15 cellular contexts compared by ENCODE assay signal in the genomic region with DNA sequence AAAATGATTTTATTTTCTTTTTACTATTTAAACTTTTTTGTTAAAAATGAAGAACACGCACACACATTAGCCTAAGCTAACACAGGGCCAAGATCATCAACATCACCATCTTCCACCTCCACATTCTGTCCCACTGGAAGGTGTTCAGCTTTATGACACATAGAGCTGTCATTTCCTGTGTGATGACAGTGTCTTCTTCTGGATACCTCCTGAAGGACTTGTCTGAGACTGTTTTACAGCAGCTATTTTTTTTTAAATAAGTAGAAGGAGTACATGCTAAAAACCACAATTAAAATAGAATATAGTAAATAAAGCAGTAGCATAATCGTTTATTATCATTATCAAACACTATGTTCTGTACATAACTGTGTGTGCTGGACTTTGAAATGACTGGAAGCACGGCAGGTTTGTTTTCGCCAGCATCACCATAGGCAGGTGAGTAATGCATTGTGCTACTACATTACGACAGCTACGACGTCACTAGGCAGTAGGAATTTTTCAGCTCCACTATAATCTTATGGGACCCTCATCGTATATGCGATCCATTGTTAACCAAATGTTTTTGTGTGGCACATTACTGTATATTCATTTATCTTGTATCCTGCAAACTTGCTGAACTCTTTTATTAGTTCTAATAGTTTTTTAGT.
DNase-seq lines count a peak whose midpoint lies in the region; ATAC-seq and TF ChIP-seq lines count a peak whose summit lies in the region.
"Had no signal": no experiment of that assay in that cellular context is flagged by ENCODE, and none has a peak within 500 bp of the region (broad histone marks: within the 10 kb centered on the region; RNA-seq: fewer than 3 reads in every experiment).

No MANE protein-coding gene starts in this region.

- POLR2A ChIA-PET in CD8-positive, alpha-beta memory T cell (lab: Charles Lee), result no interaction called here

- CTCF ChIA-PET in activated naive CD4-positive, alpha-beta T cell treated with anti-CD3 and anti-CD28 coated beads, Interleukin-2, amount 10 ng/mL, durations not matched to agents 7 days and 5 days (lab: Charles Lee), result no interaction called here
- CTCF ChIA-PET in CD8-positive, alpha-beta memory T cell (lab: Charles Lee), result interaction anchor here (1.4 kb wide), 1 partner anchor 150 kb away, joined by 4 read pairs; no protein-coding TSS in a partner anchor

- H3K4me1 ChIP-seq in fibroblast of lung (ENCODE audit: control insufficient read depth, extremely low read depth, insufficient read depth, low read length), result peaks cover 7% of the 10 kb centered on the region
- H3K4me1 ChIP-seq in neural progenitor cell, result peaks cover 18% of the 10 kb centered on the region
- no peaks in the 10 kb centered on the region for H3K4me1 ChIP-seq in CD8-positive, alpha-beta memory T cell (ENCODE audit: insufficient read depth, low read length)
- H3K4me1 ChIP-seq: HAP-1 had no signal

- H3K36me3 ChIP-seq in fibroblast of lung (ENCODE audit: control insufficient read depth, insufficient read depth, low read length) (no peaks in the 10 kb centered on the region), neural progenitor cell (no peaks in the 10 kb centered on the region)
- no peaks in the 10 kb centered on the region for H3K36me3 ChIP-seq in CD8-positive, alpha-beta memory T cell (ENCODE audit: insufficient read depth, low read length)
- H3K36me3 ChIP-seq: gastrocnemius medialis, HAP-1, spleen had no signal

- H3K9ac ChIP-seq in fibroblast of lung (ENCODE audit: insufficient read depth, low read length), result no peak overlapping the region
- H3K9ac ChIP-seq in neural progenitor cell, result no peak overlapping the region

- H3F3A ChIP-seq in neural progenitor cell (ENCODE audit: low read depth), result peaks cover 30% of the 10 kb centered on the region

- H3K4me1 Mint-ChIP-seq in activated naive CD4-positive, alpha-beta T cell treated with anti-CD3 and anti-CD28 coated beads, Interleukin-2, amount 10 ng/mL, durations not matched to agents 7 days and 5 days, result no peaks in the 10 kb centered on the region
- peaks cover 12% of the 10 kb centered on the region for H3K4me1 Mint-ChIP-seq in stimulated activated naive CD8-positive, alpha-beta T cell treated with anti-CD3 and anti-CD28 coated beads, Interleukin-15, amount 100 ng/mL, for 72 hours
- peaks cover 24% of the 10 kb centered on the region for H3K4me1 Mint-ChIP-seq in neural progenitor cell
- H3K4me1 Mint-ChIP-seq in CD8-positive, alpha-beta memory T cell, result no peaks in the 10 kb centered on the region

- H3K79me2 ChIP-seq in fibroblast of lung (ENCODE audit: control insufficient read depth, insufficient read depth, low read length) (no peaks in the 10 kb centered on the region), neural progenitor cell (ENCODE audit: low read depth) (no peaks in the 10 kb centered on the region)

- DNase-seq in activated naive CD4-positive, alpha-beta T cell treated with anti-CD3 and anti-CD28 coated beads, Interleukin-2, amount 50 U/mL, for 72 hours (ENCODE audit: low spot score in 2 of 2), result no peak
- DNase-seq in activated naive CD4-positive, alpha-beta T cell treated with anti-CD3 and anti-CD28 coated beads, Interleukin-2, amount 10 ng/mL, durations not matched to agents 7 days and 5 days, result no peak
- peak; percentile 65 for DNase-seq in RPMI7951 (ENCODE audit: low read depth)
- DNase-seq in fibroblast of lung (ENCODE audit: low read depth in 2 of 2), result peak; percentile 28 to 58
- DNase-seq in stimulated activated naive CD8-positive, alpha-beta T cell treated with anti-CD3 and anti-CD28 coated beads, Interleukin-15, amount 100 ng/mL, for 72 hours, result no peak
- DNase-seq in neural progenitor cell (ENCODE audit: low spot score), result no peak
- DNase-seq in CD8-positive, alpha-beta memory T cell, result no peak
- DNase-seq: activated CD4-positive, CD25-positive, alpha-beta regulatory T cell treated with anti-CD3 and anti-CD28 coated beads, Interleukin-2, amount 50 U/mL, for 72 hours; gastrocnemius medialis; NCI-H1092; occipital lobe; spleen; testis had no signal

- peak overlapping the region; percentile 36 for H2AFZ ChIP-seq in fibroblast of lung (ENCODE audit: low read length)
- H2AFZ ChIP-seq in neural progenitor cell (replicated peaks), result no peak overlapping the region

- H3K4me3 ChIP-seq in fibroblast of lung (replicated peaks in 1 of 4; ENCODE audit: control extremely low read depth in 1 of 4, insufficient read depth in 1 of 4, low read depth in 3 of 4, low read length in 4 of 4), result no peak overlapping the region
- H3K4me3 ChIP-seq in neural progenitor cell, result no peak overlapping the region
- H3K4me3 ChIP-seq in CD8-positive, alpha-beta memory T cell (ENCODE audit: low read length), result no peak overlapping the region
- H3K4me3 ChIP-seq: gastrocnemius medialis, HAP-1, spleen, testis had no signal

- H3K9me3 ChIP-seq in fibroblast of lung (ENCODE audit: control insufficient read depth, insufficient read depth, low read depth, low read length), result no peaks in the 10 kb centered on the region
- H3K9me3 ChIP-seq in neural progenitor cell (ENCODE audit: low read depth), result no peaks in the 10 kb centered on the region
- H3K9me3 ChIP-seq in CD8-positive, alpha-beta memory T cell (ENCODE audit: low read length), result no peaks in the 10 kb centered on the region
- H3K9me3 ChIP-seq: gastrocnemius medialis, HAP-1, spleen, testis had no signal

- ATAC-seq in activated naive CD4-positive, alpha-beta T cell treated with anti-CD3 and anti-CD28 coated beads, Interleukin-2, amount 50 U/mL, for 72 hours, result peak; percentile 68 to 77
- ATAC-seq in stimulated activated naive CD8-positive, alpha-beta T cell treated with anti-CD3 and anti-CD28 coated beads, Interleukin-15, amount 100 ng/mL, for 72 hours, result peak; percentile 61
- ATAC-seq in HG03432 (IDR thresholded peaks at IDR 0.05; ENCODE audit: unreplicated experiment), result no peak
- ATAC-seq: gastrocnemius medialis had no signal

- peaks cover 0 to 6% of the 10 kb centered on the region in 2 donors for H3K36me3 Mint-ChIP-seq in activated naive CD4-positive, alpha-beta T cell treated with anti-CD3 and anti-CD28 coated beads, Interleukin-2, amount 50 U/mL, for 72 hours
- peaks cover 3% of the 10 kb centered on the region for H3K36me3 Mint-ChIP-seq in activated naive CD4-positive, alpha-beta T cell treated with anti-CD3 and anti-CD28 coated beads, Interleukin-2, amount 10 ng/mL, durations not matched to agents 7 days and 5 days
- H3K36me3 Mint-ChIP-seq in neural progenitor cell, result no peaks in the 10 kb centered on the region
- no peaks in the 10 kb centered on the region for H3K36me3 Mint-ChIP-seq in CD8-positive, alpha-beta memory T cell

- TF ChIP-seq CTCF in fibroblast of lung (conservative IDR thresholded peaks at IDR 0.05 in 1 of 2, IDR thresholded peaks at IDR 0.05 in 1 of 2; ENCODE audit: low read depth in 1 of 2, low read length in 2 of 2) (no peak), neural progenitor cell (IDR thresholded peaks at IDR 0.05) (no peak)

- H3K27me3 ChIP-seq in fibroblast of lung (ENCODE audit: control insufficient read depth, insufficient read depth, low read length), result no peaks in the 10 kb centered on the region
- H3K27me3 ChIP-seq in neural progenitor cell, result peaks cover 18% of the 10 kb centered on the region
- H3K27me3 ChIP-seq in CD8-positive, alpha-beta memory T cell (ENCODE audit: insufficient read depth, low read length, poor library complexity, severe bottlenecking), result no peaks in the 10 kb centered on the region
- H3K27me3 ChIP-seq: gastrocnemius medialis, testis had no signal

- no peaks in the 10 kb centered on the region for H4K20me1 ChIP-seq in fibroblast of lung (ENCODE audit: control insufficient read depth, extremely low read depth, insufficient read depth, low read length)
- no peaks in the 10 kb centered on the region for H4K20me1 ChIP-seq in neural progenitor cell (ENCODE audit: low read depth)

- no peak overlapping the region for H3K27ac Mint-ChIP-seq in activated naive CD4-positive, alpha-beta T cell treated with anti-CD3 and anti-CD28 coated beads, Interleukin-2, amount 50 U/mL, for 72 hours
- no peak overlapping the region for H3K27ac Mint-ChIP-seq in activated naive CD4-positive, alpha-beta T cell treated with anti-CD3 and anti-CD28 coated beads, Interleukin-2, amount 10 ng/mL, durations not matched to agents 7 days and 5 days
- H3K27ac Mint-ChIP-seq in stimulated activated naive CD8-positive, alpha-beta T cell treated with anti-CD3 and anti-CD28 coated beads, Interleukin-15, amount 100 ng/mL, for 72 hours, result no peak overlapping the region
- H3K27ac Mint-ChIP-seq in neural progenitor cell, result no peak overlapping the region
- no peak overlapping the region for H3K27ac Mint-ChIP-seq in CD8-positive, alpha-beta memory T cell

- H3K4me2 ChIP-seq in fibroblast of lung (ENCODE audit: extremely low read depth, insufficient read depth, low read length) (no peak overlapping the region), neural progenitor cell (no peak overlapping the region)

- H3K9me3 Mint-ChIP-seq in activated naive CD4-positive, alpha-beta T cell treated with anti-CD3 and anti-CD28 coated beads, Interleukin-2, amount 50 U/mL, for 72 hours, result no peaks in the 10 kb centered on the region
- H3K9me3 Mint-ChIP-seq in activated naive CD4-positive, alpha-beta T cell treated with anti-CD3 and anti-CD28 coated beads, Interleukin-2, amount 10 ng/mL, durations not matched to agents 7 days and 5 days, result no peaks in the 10 kb centered on the region
- H3K9me3 Mint-ChIP-seq in stimulated activated naive CD8-positive, alpha-beta T cell treated with anti-CD3 and anti-CD28 coated beads, Interleukin-15, amount 100 ng/mL, for 72 hours, result no peaks in the 10 kb centered on the region
- H3K9me3 Mint-ChIP-seq in neural progenitor cell, result peaks cover 4% of the 10 kb centered on the region
- peaks cover 0 to 2% (median 0%) of the 10 kb centered on the region in 5 donors for H3K9me3 Mint-ChIP-seq in CD8-positive, alpha-beta memory T cell

- no peak overlapping the region for H3K4me3 Mint-ChIP-seq in activated naive CD4-positive, alpha-beta T cell treated with anti-CD3 and anti-CD28 coated beads, Interleukin-2, amount 10 ng/mL, durations not matched to agents 7 days and 5 days
- no peak overlapping the region for H3K4me3 Mint-ChIP-seq in stimulated activated naive CD8-positive, alpha-beta T cell treated with anti-CD3 and anti-CD28 coated beads, Interleukin-15, amount 100 ng/mL, for 72 hours
- no peak overlapping the region for H3K4me3 Mint-ChIP-seq in neural progenitor cell
- H3K4me3 Mint-ChIP-seq in CD8-positive, alpha-beta memory T cell, result no peak overlapping the region

- peaks cover 23% of the 10 kb centered on the region for H3K27me3 Mint-ChIP-seq in activated naive CD4-positive, alpha-beta T cell treated with anti-CD3 and anti-CD28 coated beads, Interleukin-2, amount 10 ng/mL, durations not matched to agents 7 days and 5 days
- peaks cover 52% of the 10 kb centered on the region for H3K27me3 Mint-ChIP-seq in stimulated activated naive CD8-positive, alpha-beta T cell treated with anti-CD3 and anti-CD28 coated beads, Interleukin-15, amount 100 ng/mL, for 72 hours
- H3K27me3 Mint-ChIP-seq in neural progenitor cell (ENCODE audit: insufficient read depth, low read depth), result peaks cover 2% of the 10 kb centered on the region
- peaks cover 24 to 47% of the 10 kb centered on the region in 2 donors for H3K27me3 Mint-ChIP-seq in CD8-positive, alpha-beta memory T cell

- no peak overlapping the region for H3K27ac ChIP-seq in fibroblast of lung (ENCODE audit: insufficient read depth, low read length)
- no peak overlapping the region for H3K27ac ChIP-seq in neural progenitor cell
- no peak overlapping the region for H3K27ac ChIP-seq in CD8-positive, alpha-beta memory T cell (ENCODE audit: low read depth, low read length)
- H3K27ac ChIP-seq: gastrocnemius medialis, spleen, testis had no signal

Comparison
In these comparisons a context has a peak if more than half of its experiments do, and no peak if none do; other contexts are left out.
1. DNase-seq: peak in RPMI7951 (single experiment) and fibroblast of lung (2 of 2); none in activated naive CD4-positive, alpha-beta T cell treated with anti-CD3 and anti-CD28 coated beads, Interleukin-2, amount 50 U/mL, for 72 hours (0 of 2), activated naive CD4-positive, alpha-beta T cell treated with anti-CD3 and anti-CD28 coated beads, Interleukin-2, amount 10 ng/mL, durations not matched to agents 7 days and 5 days (single experiment), stimulated activated naive CD8-positive, alpha-beta T cell treated with anti-CD3 and anti-CD28 coated beads, Interleukin-15, amount 100 ng/mL, for 72 hours (0 of 2), neural progenitor cell (single experiment) and CD8-positive, alpha-beta memory T cell (0 of 5).